23 cellular contexts compared by ENCODE assay signal in genomic region chr3:182509312-182509711, GRCh38.
DNase-seq lines count a peak whose midpoint lies in the region; ATAC-seq, FAIRE-seq and TF ChIP-seq lines count a peak whose summit lies in the region.
"Had no signal": no experiment of that assay in that cellular context is flagged by ENCODE, and none has a peak within 500 bp of the region (broad histone marks: within the 10 kb centered on the region; RNA-seq: fewer than 3 reads in every experiment).

No MANE protein-coding gene starts in this region.

- H4K20me1 ChIP-seq in GM12878 (ENCODE audit: control insufficient read depth, insufficient read depth), result no peaks in the 10 kb centered on the region

- no TSS peak for BruUV-seq in GM12878 (replicated peaks; lab: Mats Ljungman, UMichigan)

- WGBS in GM12878 (ENCODE audit: insufficient coverage, insufficient replicate concordance, low lambda C conversion rate, missing lambda C conversion rate), result 46% methylated on average over 7 of the region's 7 CpGs

- no peak for TF ChIP-seq CTCF in GM12878 (IDR thresholded peaks at IDR 0.05 in 2 of 3, conservative IDR thresholded peaks at IDR 0.05 in 1 of 3; ENCODE audit: control insufficient read depth in 2 of 3, extremely low read depth in 1 of 3, insufficient read depth in 1 of 3, low read depth in 3 of 3, low read length in 3 of 3)

- TF ChIP-seq RAD21 in GM12878 (IDR thresholded peaks at IDR 0.05; ENCODE audit: insufficient read depth, low read depth, low read length), result no peak

- H2AFZ ChIP-seq in GM12878 (ENCODE audit: control insufficient read depth, low read depth, low read length), result no peak overlapping the region

- RAD21 ChIA-PET in GM12878 (lab: Charles Lee; ENCODE audit: unreplicated experiment), result no interaction called here

- no peak overlapping the region for H3K4me3 ChIP-seq in GM12878
- H3K4me3 ChIP-seq in H7 (ENCODE audit: insufficient read depth, low read depth, low read length), result no peak overlapping the region
- H3K4me3 ChIP-seq: A549, heart left ventricle, K562, stomach had no signal

- CTCF ChIA-PET in GM12878 (lab: Yijun Ruan, JAX), result interaction anchor here (1.2 kb wide), 1 partner anchor 9 kb away, joined by 3 read pairs; no protein-coding TSS in a partner anchor

- POLR2A ChIA-PET in GM12878 (lab: Charles Lee), result interaction anchor here (1.2 kb wide), 1 partner anchor 15 kb away, joined by 3 read pairs; no protein-coding TSS in a partner anchor

- no peak for FAIRE-seq in GM12878 (lab: Jason Lieb, UNC)
- FAIRE-seq: A549, K562, small intestine had no signal

- no peaks in the 10 kb centered on the region for H3K4me1 ChIP-seq in GM12878 (ENCODE audit: control insufficient read depth, insufficient read depth, low read length)
- H3K4me1 ChIP-seq: A549, heart left ventricle, stomach had no signal

- H3K27me3 ChIP-seq in GM12878 (replicated peaks in 1 of 2; ENCODE audit: control insufficient read depth in 2 of 2, insufficient read depth in 2 of 2, low read length in 1 of 2) (no peaks in the 10 kb centered on the region; a peak in 1 of 4 replicates), H7 (ENCODE audit: control insufficient read depth, insufficient read depth, low read length) (no peaks in the 10 kb centered on the region)
- H3K27me3 ChIP-seq: stomach had no signal

- no peak overlapping the region for H3K9ac ChIP-seq in GM12878 (ENCODE audit: control insufficient read depth, insufficient read depth, low read length)

- SMC1A ChIA-PET in GM12878 (lab: Charles Lee; ENCODE audit: uncharacterized antibody, unreplicated experiment), result interaction anchor here (13.0 kb wide), 1 partner anchor 13 kb away, joined by 95 read pairs; no protein-coding TSS in a partner anchor

- no peaks in the 10 kb centered on the region for H3K9me3 ChIP-seq in GM12878 (replicated peaks; ENCODE audit: control insufficient read depth, insufficient read depth, low read length)
- H3K9me3 ChIP-seq: A549, heart left ventricle, stomach had no signal

- in situ Hi-C loops in GM12878 (cut with MboI), result no loop called here

- no peaks in the 10 kb centered on the region for H3K36me3 ChIP-seq in GM12878 (ENCODE audit: control insufficient read depth in 2 of 2, insufficient read depth in 2 of 2, low read length in 1 of 2)
- H3K36me3 ChIP-seq in H7 (replicated peaks; ENCODE audit: control insufficient read depth, insufficient read depth, low read length), result no peaks in the 10 kb centered on the region
- H3K36me3 ChIP-seq: heart left ventricle, stomach had no signal

- DNase-seq in NCI-H146 (lab: John Stamatoyannopoulos, UW) (peak; percentile 39), NCI-H146 treated with DMSO at 0.1 percent for 48 hours (lab: John Stamatoyannopoulos, UW; ENCODE audit: unreplicated experiment) (no peak), GM12878 (ENCODE audit: low read depth, low spot score) (no peak), middle frontal gyrus (ENCODE audit: extremely low spot score, low spot score) (peak; percentile 7), cerebellar cortex (ENCODE audit: low spot score) (no peak), H7 (no peak)
- DNase-seq in central memory CD4-positive, alpha-beta T cell, result no peak
- DNase-seq: activated CD4-positive, alpha-beta T cell treated with anti-CD3 and anti-CD28 coated beads, Interleukin-2, amount 50 U/mL, for 1 hour; activated CD8-positive, alpha-beta memory T cell treated with anti-CD3 and anti-CD28 coated beads, Interleukin-2, amount 50 U/mL, for 48 hours; activated gamma-delta T cell; effector memory CD8-positive, alpha-beta T cell; heart left ventricle; NCI-H2171 treated with DMSO at 0.1 percent for 48 hours; PC-3; SIG-M5; small intestine; stimulated activated CD4-positive, alpha-beta T cell treated with anti-CD3 and anti-CD28 coated beads, Interleukin-4, amount 100 ng/mL, for 1 hour; stomach; T-helper 1 cell had no signal

- TF ChIP-seq POLR2A in GM12878 (IDR thresholded peaks at IDR 0.05; ENCODE audit: low read depth, low read length), result no peak

- ATAC-seq in GM12878 (no peak), HG02623 (IDR thresholded peaks at IDR 0.05; ENCODE audit: unreplicated experiment) (no peak)
- ATAC-seq: A549; effector memory CD8-positive, alpha-beta T cell; heart left ventricle; K562; PC-3 had no signal

- intact Hi-C loops in GM12878 (cut with micrococcal nuclease; ENCODE audit: unreplicated experiment), result no loop called here

- no peak for TF ChIP-seq EP300 in GM12878 (IDR thresholded peaks at IDR 0.05; ENCODE audit: borderline replicate concordance in 1 of 2, control insufficient read depth in 1 of 2, low read depth in 2 of 2, low read length in 2 of 2)

- no peak overlapping the region for H3K27ac ChIP-seq in GM12878 (ENCODE audit: control insufficient read depth, insufficient read depth)
- H3K27ac ChIP-seq: A549, C4-2B, heart left ventricle, stomach had no signal

- H3K79me2 ChIP-seq in GM12878 (ENCODE audit: control insufficient read depth, insufficient read depth, low read length), result no peaks in the 10 kb centered on the region

- no peak overlapping the region for H3K4me2 ChIP-seq in GM12878 (ENCODE audit: control insufficient read depth, insufficient read depth)
- H3K4me2 ChIP-seq: A549 had no signal

TF ChIP-seq in GM12878, 131 proteins besides CTCF, POLR2A, EP300 and RAD21:
- TF ChIP-seq DPF2 (IDR thresholded peaks at IDR 0.05), result 0 out of 2 replicates have a peak, but pooled peaks have one; percentile 3
- TF ChIP-seq POLR2AphosphoS5 (IDR thresholded peaks at IDR 0.05; ENCODE audit: low read length), result no peak
- TF ChIP-seq IKZF1 (conservative IDR thresholded peaks at IDR 0.05), result no peak
- TF ChIP-seq CHD2 (IDR thresholded peaks at IDR 0.05; ENCODE audit: borderline replicate concordance, low read depth, low read length), result no peak
- no peak for TF ChIP-seq TCF12 (IDR thresholded peaks at IDR 0.05; ENCODE audit: low read depth, low read length)
- 0 out of 2 replicates have a peak, but pooled peaks have one; percentile 35 for TF ChIP-seq SMARCA5 (IDR thresholded peaks at IDR 0.05)
- no peak for TF ChIP-seq ESRRA (IDR thresholded peaks at IDR 0.05; ENCODE audit: low read length)
TF ChIP-seq in GM12878: peak in this region for 2.

Comparison
In these comparisons a context has a peak if more than half of its experiments do, and no peak if none do; other contexts are left out.
1. DNase-seq: peak in NCI-H146 (single experiment) and middle frontal gyrus (single experiment); none in NCI-H146 treated with DMSO at 0.1 percent for 48 hours (single experiment), GM12878 (single experiment), cerebellar cortex (single experiment), H7 (single experiment) and central memory CD4-positive, alpha-beta T cell (single experiment).